In genomic region chr15:58213587-58214360, GRCh38 we compare ENCODE assay signal across 18 cellular contexts.
DNase-seq lines count a peak whose midpoint lies in the region; ATAC-seq and TF ChIP-seq lines count a peak whose summit lies in the region.
"Had no signal": no experiment of that assay in that cellular context is flagged by ENCODE, and none has a peak within 500 bp of the region (broad histone marks: within the 10 kb centered on the region; RNA-seq: fewer than 3 reads in every experiment).

No MANE protein-coding gene starts in this region.

- H3K9me3 ChIP-seq in SK-N-MC (ENCODE audit: low read depth, low read length) (no peaks in the 10 kb centered on the region), mesenchymal stem cell (ENCODE audit: control insufficient read depth, low read length) (no peaks in the 10 kb centered on the region), tibial nerve (no peaks in the 10 kb centered on the region)
- H3K9me3 ChIP-seq: gastrocnemius medialis, suprapubic skin had no signal

- no peaks in the 10 kb centered on the region for H3K36me3 Mint-ChIP-seq in activated naive CD8-positive, alpha-beta T cell treated with anti-CD3 and anti-CD28 coated beads, Interleukin-2, amount 50 U/mL, for 24 hours (ENCODE audit: low read depth)
- H3K36me3 Mint-ChIP-seq in effector memory CD8-positive, alpha-beta T cell (ENCODE audit: insufficient read depth) = no peaks in the 10 kb centered on the region

- H2AK5ac ChIP-seq in mesenchymal stem cell (ENCODE audit: low read length, severe bottlenecking) = no peak overlapping the region

- H3K23ac ChIP-seq in mesenchymal stem cell (ENCODE audit: low read length in 2 of 2) = no peak overlapping the region

- H3K4me2 ChIP-seq in mesenchymal stem cell (ENCODE audit: low read length, poor library complexity, severe bottlenecking) = no peak overlapping the region

- H4K8ac ChIP-seq in mesenchymal stem cell (ENCODE audit: low read length) = no peak overlapping the region

- no peak overlapping the region for H2BK12ac ChIP-seq in mesenchymal stem cell (ENCODE audit: low read length in 2 of 2)

- no peaks in the 10 kb centered on the region for H3K79me1 ChIP-seq in mesenchymal stem cell (replicated peaks; ENCODE audit: low read length, poor library complexity, severe bottlenecking)

- TF ChIP-seq CTCF in tibial nerve (IDR thresholded peaks at IDR 0.05) = no peak

- peak overlapping the region; percentile 43 for H3K27ac ChIP-seq in ACC112 (ENCODE audit: low read depth, low read length)
- H3K27ac ChIP-seq in SK-N-MC = peak overlapping the region; percentile 26; the same call in 1 of the 2 replicates
- H3K27ac ChIP-seq in mesenchymal stem cell (ENCODE audit: low read length, poor library complexity, severe bottlenecking) = no peak overlapping the region
- H3K27ac ChIP-seq in tibial nerve = peak overlapping the region in 1 of 4 donors; percentile 9
- H3K27ac ChIP-seq: gastrocnemius medialis, RWPE1, suprapubic skin had no signal

- no peaks in the 10 kb centered on the region for H3K79me2 ChIP-seq in ACC112 (ENCODE audit: control insufficient read depth, insufficient read depth, low read length, unreplicated experiment)

- DNase-seq in SK-N-MC (ENCODE audit: low read depth, low spot score) (no peak), fibroblast of gingiva (ENCODE audit: low read depth) (peak; percentile 89), mesenchymal stem cell (no peak), tibial nerve (ENCODE audit: low spot score in 2 of 2) (no peak), NCI-H2029 treated with DMSO at 0.1 percent for 48 hours (lab: John Stamatoyannopoulos, UW) (no peak)
- no peak for DNase-seq in activated naive CD8-positive, alpha-beta T cell treated with anti-CD3 and anti-CD28 coated beads, Interleukin-2, amount 50 U/mL, for 24 hours
- no peak for DNase-seq in effector memory CD8-positive, alpha-beta T cell
- DNase-seq: activated CD8-positive, alpha-beta memory T cell treated with anti-CD3 and anti-CD28 coated beads, Interleukin-2, amount 50 U/mL, for 4 hours; activated effector memory CD4-positive, alpha-beta T cell treated with anti-CD3 and anti-CD28 coated beads, Interleukin-2, amount 50 U/mL, for 16 hours; COR-L47; endodermal cell; gastrocnemius medialis; stimulated activated CD4-positive, alpha-beta T cell treated with anti-CD3 and anti-CD28 coated beads, Interleukin-15, amount 100 ng/mL, for 24 hours had no signal

- H3K4me3 ChIP-seq in ACC112 (ENCODE audit: low read depth, low read length) (no peak overlapping the region), SK-N-MC (no peak overlapping the region), mesenchymal stem cell (ENCODE audit: insufficient read depth in 1 of 2, low read depth in 1 of 2, low read length in 2 of 2) (no peak overlapping the region), tibial nerve (no peak overlapping the region)
- H3K4me3 ChIP-seq: gastrocnemius medialis, suprapubic skin had no signal

- no peaks in the 10 kb centered on the region for H3K4me1 Mint-ChIP-seq in activated naive CD8-positive, alpha-beta T cell treated with anti-CD3 and anti-CD28 coated beads, Interleukin-2, amount 50 U/mL, for 24 hours
- H3K4me1 Mint-ChIP-seq in effector memory CD8-positive, alpha-beta T cell (ENCODE audit: low read depth in 2 of 2) = peaks cover 0 to 6% of the 10 kb centered on the region in 2 donors
- H3K4me1 Mint-ChIP-seq: activated CD4-positive, alpha-beta T cell treated with anti-CD3 and anti-CD28 coated beads, Interleukin-2, amount 10 ng/mL, durations not matched to agents 7 days and 5 days; endodermal cell; neural crest cell had no signal

- no peak overlapping the region for H3K14ac ChIP-seq in mesenchymal stem cell (ENCODE audit: low read length in 2 of 2)

- no peak overlapping the region for H2BK120ac ChIP-seq in mesenchymal stem cell (ENCODE audit: low read depth, low read length)

- no peak overlapping the region for H2BK15ac ChIP-seq in mesenchymal stem cell (ENCODE audit: low read depth, poor library complexity, severe bottlenecking)

- H2AFZ ChIP-seq in ACC112 (ENCODE audit: low read length, unreplicated experiment) (no peak overlapping the region), mesenchymal stem cell (ENCODE audit: low read depth, low read length) (no peak overlapping the region)

- H3K27me3 ChIP-seq in ACC112 (ENCODE audit: insufficient read depth, low read length) = no peaks in the 10 kb centered on the region
- H3K27me3 ChIP-seq in mesenchymal stem cell (ENCODE audit: control insufficient read depth in 1 of 2, insufficient read depth in 1 of 2, low read length in 2 of 2) = no peaks in the 10 kb centered on the region
- H3K27me3 ChIP-seq in tibial nerve = no peaks in the 10 kb centered on the region
- H3K27me3 ChIP-seq: gastrocnemius medialis, suprapubic skin had no signal

- no peaks in the 10 kb centered on the region for H3K9me3 Mint-ChIP-seq in activated naive CD8-positive, alpha-beta T cell treated with anti-CD3 and anti-CD28 coated beads, Interleukin-2, amount 50 U/mL, for 24 hours
- H3K9me3 Mint-ChIP-seq in effector memory CD8-positive, alpha-beta T cell = no peaks in the 10 kb centered on the region
- H3K9me3 Mint-ChIP-seq: activated CD4-positive, alpha-beta T cell treated with anti-CD3 and anti-CD28 coated beads, Interleukin-2, amount 10 ng/mL, durations not matched to agents 7 days and 5 days; endodermal cell had no signal

- H3K4me1 ChIP-seq in ACC112 (ENCODE audit: control insufficient read depth, insufficient read depth, low read length, unreplicated experiment) = peaks cover 30% of the 10 kb centered on the region
- H3K4me1 ChIP-seq in mesenchymal stem cell (ENCODE audit: control insufficient read depth, insufficient read depth, low read depth, low read length) = no peaks in the 10 kb centered on the region
- H3K4me1 ChIP-seq in tibial nerve = peaks cover 0 to 16% (median 0%) of the 10 kb centered on the region in 4 donors
- H3K4me1 ChIP-seq: gastrocnemius medialis had no signal

- H2BK5ac ChIP-seq in mesenchymal stem cell (ENCODE audit: low read depth, low read length, poor library complexity, severe bottlenecking) = no peak overlapping the region

- no peak for ATAC-seq in activated naive CD8-positive, alpha-beta T cell treated with anti-CD3 and anti-CD28 coated beads, Interleukin-2, amount 50 U/mL, for 24 hours
- ATAC-seq in effector memory CD8-positive, alpha-beta T cell (replicated peaks) = no peak

- 47% methylated on average over 3 of the region's 5 CpGs for WGBS in mesenchymal stem cell
- 55 to 59% methylated on average over 5 of the region's 5 CpGs for WGBS in tibial nerve, 2 donors

- TF ChIP-seq EP300 in tibial nerve (IDR thresholded peaks at IDR 0.05) = peak in 1 of 2 donors; percentile 49

- no peak overlapping the region for H3K4ac ChIP-seq in mesenchymal stem cell (ENCODE audit: low read depth in 1 of 2, low read length in 2 of 2)

- no peak for TF ChIP-seq POLR2A in tibial nerve (IDR thresholded peaks at IDR 0.05)

- H3K9ac ChIP-seq in SK-N-MC (ENCODE audit: insufficient read length) (no peak overlapping the region), mesenchymal stem cell (ENCODE audit: low read length) (peak overlapping the region; percentile 82)

- no peaks in the 10 kb centered on the region for H3K36me3 ChIP-seq in ACC112 (ENCODE audit: insufficient read depth, low read length)
- H3K36me3 ChIP-seq in SK-N-MC (ENCODE audit: insufficient read depth, low read length) = no peaks in the 10 kb centered on the region
- no peaks in the 10 kb centered on the region for H3K36me3 ChIP-seq in mesenchymal stem cell (ENCODE audit: control insufficient read depth in 1 of 2, insufficient read depth in 2 of 2, low read depth in 1 of 2, low read length in 2 of 2)
- H3K36me3 ChIP-seq in tibial nerve = no peaks in the 10 kb centered on the region
- H3K36me3 ChIP-seq: gastrocnemius medialis, suprapubic skin had no signal

- H3K27me3 Mint-ChIP-seq in activated naive CD8-positive, alpha-beta T cell treated with anti-CD3 and anti-CD28 coated beads, Interleukin-2, amount 50 U/mL, for 24 hours = no peaks in the 10 kb centered on the region
- H3K27me3 Mint-ChIP-seq in effector memory CD8-positive, alpha-beta T cell = no peaks in the 10 kb centered on the region

- H3K4me3 Mint-ChIP-seq in activated naive CD8-positive, alpha-beta T cell treated with anti-CD3 and anti-CD28 coated beads, Interleukin-2, amount 50 U/mL, for 24 hours = no peak overlapping the region
- no peak overlapping the region for H3K4me3 Mint-ChIP-seq in effector memory CD8-positive, alpha-beta T cell
- H3K4me3 Mint-ChIP-seq: activated CD4-positive, alpha-beta T cell treated with anti-CD3 and anti-CD28 coated beads, Interleukin-2, amount 10 ng/mL, durations not matched to agents 7 days and 5 days; endodermal cell; neural crest cell had no signal

- no peak overlapping the region for H4K91ac ChIP-seq in mesenchymal stem cell (ENCODE audit: low read length)

- no peak overlapping the region for H3K18ac ChIP-seq in mesenchymal stem cell (ENCODE audit: low read depth in 1 of 2, low read length in 2 of 2)

- no peak overlapping the region for H3K27ac Mint-ChIP-seq in activated naive CD8-positive, alpha-beta T cell treated with anti-CD3 and anti-CD28 coated beads, Interleukin-2, amount 50 U/mL, for 24 hours
- H3K27ac Mint-ChIP-seq in effector memory CD8-positive, alpha-beta T cell = peak overlapping the region in 1 of 2 donors; percentile 30
- H3K27ac Mint-ChIP-seq: activated CD4-positive, alpha-beta T cell treated with anti-CD3 and anti-CD28 coated beads, Interleukin-2, amount 10 ng/mL, durations not matched to agents 7 days and 5 days; endodermal cell had no signal
